In genomic region chr1:207962716-207963428, GRCh38 we compare ENCODE assay signal across 8 cellular contexts. TPM values are rescaled to one million over a fixed set of nuclear protein-coding genes. Genes with fewer than 3 reads are reported as not detected.
DNase-seq lines count a peak whose midpoint lies in the region; ATAC-seq and TF ChIP-seq lines count a peak whose summit lies in the region.

No MANE protein-coding gene starts in this region.

- H2AFZ ChIP-seq in DND-41 (ENCODE audit: low read depth, low read length): peak overlapping the region; percentile 98

- TF ChIP-seq CTCF in DND-41 (IDR thresholded peaks at IDR 0.05; ENCODE audit: borderline replicate concordance, extremely low read depth, low read length, poor library complexity, severe bottlenecking): no peak
- TF ChIP-seq CTCF in adrenal gland (IDR thresholded peaks at IDR 0.05): no peak

- H3K9me3 ChIP-seq in DND-41 (ENCODE audit: insufficient read depth, low read length, severe bottlenecking) (no peaks in the 10 kb centered on the region), adrenal gland (replicated peaks in 1 of 3) (no peaks in the 10 kb centered on the region)

- WGBS in adrenal gland, 4 donors: 25 to 77% (median 32%) methylated on average over 10 to 33 of the region's 33 CpGs

- H3K27me3 ChIP-seq in DND-41 (ENCODE audit: insufficient read depth, low read length, poor library complexity): no peaks in the 10 kb centered on the region
- no peaks in the 10 kb centered on the region for H3K27me3 ChIP-seq in adrenal gland
- H3K27me3 ChIP-seq in rectal smooth muscle tissue (ENCODE audit: control insufficient read depth, insufficient read depth, low read length): no peaks in the 10 kb centered on the region

- H3K27ac ChIP-seq in DND-41 (ENCODE audit: low read length) (peak overlapping the region; percentile 69), adrenal gland (peak overlapping the region; percentile 55 to 92 (median 89)), rectal smooth muscle tissue (ENCODE audit: low read depth, low read length) (peak overlapping the region; percentile 91)

- H3K4me2 ChIP-seq in DND-41 (ENCODE audit: insufficient read depth, low read length): peak overlapping the region; percentile 99

- no peak for DNase-seq in DND-41
- DNase-seq in Kasumi-1 (lab: John Stamatoyannopoulos, UW): peak; percentile 41 to 47
- DNase-seq in adrenal gland: peak in 6 of 7 donors; percentile 39 to 80 (median 48)
- DNase-seq in hepatic stellate cell (ENCODE audit: low spot score): peak; percentile 49
- no peak for DNase-seq in DMS114 treated with DMSO at 0.1 percent for 48 hours (lab: John Stamatoyannopoulos, UW; ENCODE audit: unreplicated experiment)
- DNase-seq in SHP77 treated with DMSO at 0.1 percent for 48 hours (lab: John Stamatoyannopoulos, UW): no peak

- H3K36me3 ChIP-seq in DND-41 (ENCODE audit: insufficient read depth, low read length) (no peaks in the 10 kb centered on the region), adrenal gland (replicated peaks in 1 of 2) (no peaks in the 10 kb centered on the region), rectal smooth muscle tissue (ENCODE audit: control insufficient read depth, insufficient read depth, low read length) (no peaks in the 10 kb centered on the region)

- H3K9ac ChIP-seq in DND-41 (ENCODE audit: low read depth, low read length): peak overlapping the region; percentile 70
- H3K9ac ChIP-seq in rectal smooth muscle tissue (ENCODE audit: low read length): peak overlapping the region; percentile 63

- H3K4me3 ChIP-seq in DND-41 (ENCODE audit: low read depth in 1 of 2, low read length in 2 of 2) (peak overlapping the region in 1 of 2 experiments; percentile 62; a peak in 3 of 4 replicates), adrenal gland (peak overlapping the region in 2 of 4 donors; percentile 25 to 48), rectal smooth muscle tissue (ENCODE audit: low read length) (peak overlapping the region; percentile 84)

- ATAC-seq in DND-41 (ENCODE audit: insufficient read depth, low read depth): peak; percentile 18; the same call in 2 of the 3 replicates
- ATAC-seq in GM21423 (IDR thresholded peaks at IDR 0.05; ENCODE audit: unreplicated experiment): peak; percentile 18

- no peaks in the 10 kb centered on the region for H3K79me2 ChIP-seq in DND-41 (ENCODE audit: insufficient read depth, low read length)

- H3K4me1 ChIP-seq in DND-41 (ENCODE audit: insufficient read depth, low read length) (peaks cover 16% of the 10 kb centered on the region), adrenal gland (replicated peaks in 1 of 2) (peaks cover 15 to 55% of the 10 kb centered on the region in 2 donors), rectal smooth muscle tissue (ENCODE audit: control insufficient read depth, insufficient read depth, low read length) (peaks cover 21% of the 10 kb centered on the region)

- H4K20me1 ChIP-seq in DND-41 (ENCODE audit: insufficient read depth, low read length): no peaks in the 10 kb centered on the region

- no peak for TF ChIP-seq POLR2A in adrenal gland (IDR thresholded peaks at IDR 0.05)

- intact Hi-C loops in adrenal gland (cut with DNase I): loop anchor here (5.0 to 10.0 kb wide), 2 partner anchors 76 to 128 kb away; no protein-coding TSS in a partner anchor

RNA-seq across cellular contexts. Expression of gene CD34, which starts 51.9 kb away (rescaled TPM):
- total RNA-seq in adrenal gland: 10 to 100 TPM; 18.8 to 48.6 (median 30.7) TPM
- polyA plus RNA-seq in adrenal gland: 10 to 100 TPM; 13.9 to 43.7 (median 26.3) TPM

Comparison
In these comparisons a context has a peak if more than half of its experiments do, and no peak if none do; other contexts are left out.
1. DNase-seq: peak in Kasumi-1 (2 of 2), adrenal gland (6 of 7) and hepatic stellate cell (single experiment); none in DND-41 (single experiment), DMS114 treated with DMSO at 0.1 percent for 48 hours (single experiment) and SHP77 treated with DMSO at 0.1 percent for 48 hours (single experiment).
2. Peak in every context shown above with its lines, with median percentiles within 50 percentile points of each other: H3K27ac ChIP-seq.